ENCODE assay signal across 2 cellular contexts in the genomic region with DNA sequence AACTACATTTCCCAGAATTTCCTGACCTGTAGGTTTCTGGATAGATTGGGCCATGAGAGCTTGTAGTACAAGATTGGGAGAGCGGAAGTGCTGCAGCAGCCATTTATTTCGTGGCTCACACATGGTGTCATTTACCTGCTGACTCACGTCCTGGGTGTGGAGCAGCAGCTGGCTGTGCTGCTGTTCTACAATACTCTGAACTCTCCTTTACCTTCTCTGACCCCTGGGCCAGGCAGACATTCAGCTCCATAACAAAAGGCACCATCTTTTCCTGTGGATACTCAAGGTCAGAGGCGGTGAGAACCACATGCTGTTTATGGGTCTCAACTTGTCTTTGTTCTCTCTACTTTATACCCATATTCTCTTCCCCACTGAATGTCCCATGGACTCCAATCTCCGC.
TF ChIP-seq lines count a peak whose summit lies in the region.

No MANE protein-coding gene starts in this region.

TF ChIP-seq in K562, 482 proteins besides CTCF, POLR2A, EP300 and RAD21 (continued from another document and continues in another):
- TF ChIP-seq C11orf30 (IDR thresholded peaks at IDR 0.05; ENCODE audit: low read depth) (peak; percentile 57; the same call in 1 of the 2 replicates), ARID2 (IDR thresholded peaks at IDR 0.05) (no peak), ZNF584 (CRISPR knock-in tag; IDR thresholded peaks at IDR 0.05; ENCODE audit: low read depth) (0 out of 2 replicates have a peak, but pooled peaks have one; percentile 57), MTA2 (IDR thresholded peaks at IDR 0.05; ENCODE audit: low read depth) (no peak), ZBTB5 (IDR thresholded peaks at IDR 0.05) (no peak), RBM22 (IDR thresholded peaks at IDR 0.05; ENCODE audit: low read depth, low read length, poor library complexity, severe bottlenecking) (no peak), NFYB (IDR thresholded peaks at IDR 0.05; ENCODE audit: extremely low read depth, insufficient read length) (no peak), ZFP30 (CRISPR knock-in tag; IDR thresholded peaks at IDR 0.05; ENCODE audit: borderline replicate concordance) (no peak), ZC3H8 (IDR thresholded peaks at IDR 0.05) (no peak), BMI1 (IDR thresholded peaks at IDR 0.05; ENCODE audit: low read length) (no peak), TRIM24 (IDR thresholded peaks at IDR 0.05) (peak in 1 of 2 experiments; percentile 38; a peak in 1 of 4 replicates), MXD1 (CRISPR knock-in tag; IDR thresholded peaks at IDR 0.05; ENCODE audit: borderline replicate concordance, poor library complexity, severe bottlenecking) (no peak), PTRF (tag; IDR thresholded peaks at IDR 0.05) (no peak), DNMT1 (IDR thresholded peaks at IDR 0.05) (no peak), ILK (tag; IDR thresholded peaks at IDR 0.05; ENCODE audit: borderline replicate concordance, low read depth) (no peak), MTF1 (CRISPR knock-in tag; IDR thresholded peaks at IDR 0.05; ENCODE audit: borderline replicate concordance) (no peak), ZNF316 (IDR thresholded peaks at IDR 0.05) (peak; percentile 68), TCFL5 (CRISPR knock-in tag; conservative IDR thresholded peaks at IDR 0.05) (no peak; the same call in 1 of the 2 replicates)
- TF ChIP-seq, protein P1, sequence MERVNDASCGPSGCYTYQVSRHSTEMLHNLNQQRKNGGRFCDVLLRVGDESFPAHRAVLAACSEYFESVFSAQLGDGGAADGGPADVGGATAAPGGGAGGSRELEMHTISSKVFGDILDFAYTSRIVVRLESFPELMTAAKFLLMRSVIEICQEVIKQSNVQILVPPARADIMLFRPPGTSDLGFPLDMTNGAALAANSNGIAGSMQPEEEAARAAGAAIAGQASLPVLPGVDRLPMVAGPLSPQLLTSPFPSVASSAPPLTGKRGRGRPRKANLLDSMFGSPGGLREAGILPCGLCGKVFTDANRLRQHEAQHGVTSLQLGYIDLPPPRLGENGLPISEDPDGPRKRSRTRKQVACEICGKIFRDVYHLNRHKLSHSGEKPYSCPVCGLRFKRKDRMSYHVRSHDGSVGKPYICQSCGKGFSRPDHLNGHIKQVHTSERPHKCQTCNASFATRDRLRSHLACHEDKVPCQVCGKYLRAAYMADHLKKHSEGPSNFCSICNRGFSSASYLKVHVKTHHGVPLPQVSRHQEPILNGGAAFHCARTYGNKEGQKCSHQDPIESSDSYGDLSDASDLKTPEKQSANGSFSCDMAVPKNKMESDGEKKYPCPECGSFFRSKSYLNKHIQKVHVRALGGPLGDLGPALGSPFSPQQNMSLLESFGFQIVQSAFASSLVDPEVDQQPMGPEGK (CRISPR knock-in tag; IDR thresholded peaks at IDR 0.05; ENCODE audit: borderline replicate concordance), result no peak
- TF ChIP-seq, protein P2, sequence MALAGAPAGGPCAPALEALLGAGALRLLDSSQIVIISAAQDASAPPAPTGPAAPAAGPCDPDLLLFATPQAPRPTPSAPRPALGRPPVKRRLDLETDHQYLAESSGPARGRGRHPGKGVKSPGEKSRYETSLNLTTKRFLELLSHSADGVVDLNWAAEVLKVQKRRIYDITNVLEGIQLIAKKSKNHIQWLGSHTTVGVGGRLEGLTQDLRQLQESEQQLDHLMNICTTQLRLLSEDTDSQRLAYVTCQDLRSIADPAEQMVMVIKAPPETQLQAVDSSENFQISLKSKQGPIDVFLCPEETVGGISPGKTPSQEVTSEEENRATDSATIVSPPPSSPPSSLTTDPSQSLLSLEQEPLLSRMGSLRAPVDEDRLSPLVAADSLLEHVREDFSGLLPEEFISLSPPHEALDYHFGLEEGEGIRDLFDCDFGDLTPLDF (CRISPR knock-in tag; IDR thresholded peaks at IDR 0.05), result no peak
- TF ChIP-seq, protein P3, sequence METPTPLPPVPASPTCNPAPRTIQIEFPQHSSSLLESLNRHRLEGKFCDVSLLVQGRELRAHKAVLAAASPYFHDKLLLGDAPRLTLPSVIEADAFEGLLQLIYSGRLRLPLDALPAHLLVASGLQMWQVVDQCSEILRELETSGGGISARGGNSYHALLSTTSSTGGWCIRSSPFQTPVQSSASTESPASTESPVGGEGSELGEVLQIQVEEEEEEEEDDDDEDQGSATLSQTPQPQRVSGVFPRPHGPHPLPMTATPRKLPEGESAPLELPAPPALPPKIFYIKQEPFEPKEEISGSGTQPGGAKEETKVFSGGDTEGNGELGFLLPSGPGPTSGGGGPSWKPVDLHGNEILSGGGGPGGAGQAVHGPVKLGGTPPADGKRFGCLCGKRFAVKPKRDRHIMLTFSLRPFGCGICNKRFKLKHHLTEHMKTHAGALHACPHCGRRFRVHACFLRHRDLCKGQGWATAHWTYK (CRISPR knock-in tag; IDR thresholded peaks at IDR 0.05), result peak; percentile 74; the same call in 1 of the 2 replicates

TF ChIP-seq in HEK293T, 16 proteins besides CTCF, POLR2A, EP300 and RAD21 (continued from another document):
- TF ChIP-seq, protein P4, sequence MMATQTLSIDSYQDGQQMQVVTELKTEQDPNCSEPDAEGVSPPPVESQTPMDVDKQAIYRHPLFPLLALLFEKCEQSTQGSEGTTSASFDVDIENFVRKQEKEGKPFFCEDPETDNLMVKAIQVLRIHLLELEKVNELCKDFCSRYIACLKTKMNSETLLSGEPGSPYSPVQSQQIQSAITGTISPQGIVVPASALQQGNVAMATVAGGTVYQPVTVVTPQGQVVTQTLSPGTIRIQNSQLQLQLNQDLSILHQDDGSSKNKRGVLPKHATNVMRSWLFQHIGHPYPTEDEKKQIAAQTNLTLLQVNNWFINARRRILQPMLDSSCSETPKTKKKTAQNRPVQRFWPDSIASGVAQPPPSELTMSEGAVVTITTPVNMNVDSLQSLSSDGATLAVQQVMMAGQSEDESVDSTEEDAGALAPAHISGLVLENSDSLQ (IDR thresholded peaks at IDR 0.05), result no peak
- TF ChIP-seq ELF4 (IDR thresholded peaks at IDR 0.05), result no peak
- TF ChIP-seq ARNT (IDR thresholded peaks at IDR 0.05), result no peak
- no peak for TF ChIP-seq BHLHE40 (IDR thresholded peaks at IDR 0.05; ENCODE audit: borderline replicate concordance)
- no peak for TF ChIP-seq SUZ12 (IDR thresholded peaks at IDR 0.05)
- no peak for TF ChIP-seq HDGF (IDR thresholded peaks at IDR 0.05; ENCODE audit: borderline replicate concordance)
- no peak for TF ChIP-seq FOXA1 (IDR thresholded peaks at IDR 0.05)
- TF ChIP-seq CTBP1 (IDR thresholded peaks at IDR 0.05; ENCODE audit: borderline replicate concordance), result no peak
TF ChIP-seq in HEK293T: peak in this region for 0.
